Comparison of ENCODE assay signal across 14 cellular contexts in the genomic region with DNA sequence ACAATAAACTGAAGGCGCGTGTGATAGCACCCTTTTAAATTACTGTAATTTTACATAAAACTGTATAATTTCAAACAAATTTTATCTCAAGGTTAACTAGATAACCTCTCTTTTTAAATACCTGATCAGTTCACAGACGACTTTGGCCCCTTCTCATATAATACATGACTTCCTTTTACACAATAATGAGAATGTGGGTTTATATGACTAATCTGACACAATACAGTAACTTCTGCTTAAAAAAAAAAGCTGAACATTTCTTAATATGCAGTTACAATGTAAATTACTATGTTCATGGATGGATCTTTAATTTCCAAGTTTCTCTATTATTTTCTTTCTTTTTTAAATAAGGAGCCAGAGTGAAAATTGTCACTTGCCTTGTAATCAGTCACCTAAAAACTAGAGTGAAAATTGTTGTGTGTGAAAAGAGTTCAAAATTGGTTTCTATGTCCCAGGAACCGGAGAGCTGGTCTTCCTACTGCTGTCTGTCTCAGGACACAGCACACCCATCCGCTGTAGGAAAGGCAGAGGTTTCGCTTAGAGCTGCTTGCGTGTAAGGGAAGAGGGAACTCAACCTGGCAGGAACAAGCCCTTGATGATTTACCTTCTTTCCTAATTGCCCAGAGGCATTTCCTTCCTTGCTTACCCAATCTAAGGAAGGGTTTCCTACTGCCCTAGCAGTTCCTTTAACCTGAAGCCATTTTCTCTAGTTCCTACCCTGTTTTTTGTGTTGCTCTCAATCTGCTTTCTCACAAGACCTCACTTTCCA. TPM values are rescaled to one million over a fixed set of nuclear protein-coding genes. Genes with fewer than 3 reads are reported as not detected.
DNase-seq lines count a peak whose midpoint lies in the region; ATAC-seq and TF ChIP-seq lines count a peak whose summit lies in the region.
"Had no signal": no experiment of that assay in that cellular context is flagged by ENCODE, and none has a peak within 500 bp of the region (broad histone marks: within the 10 kb centered on the region; RNA-seq: fewer than 3 reads in every experiment).

No MANE protein-coding gene starts in this region.

- TF ChIP-seq RAD21 in IMR-90 (IDR thresholded peaks at IDR 0.05; ENCODE audit: low read length), result no peak

- peaks cover 1% of the 10 kb centered on the region for H3K27me3 Mint-ChIP-seq in activated CD4-positive, alpha-beta memory T cell treated with anti-CD3 and anti-CD28 coated beads for 36 hours

- no peak overlapping the region for H3K56ac ChIP-seq in IMR-90 (ENCODE audit: extremely low read depth, insufficient read depth, low read length)

- no peak for TF ChIP-seq CTCF in IMR-90 (conservative IDR thresholded peaks at IDR 0.05; ENCODE audit: low read depth, low read length)
- no peak for TF ChIP-seq CTCF in RWPE2 (IDR thresholded peaks at IDR 0.05; ENCODE audit: poor library complexity, severe bottlenecking)

- WGBS in IMR-90 (ENCODE audit: extremely low coverage in 2 of 2, insufficient read length in 1 of 2), 2 experiments, result no CpG with 5 or more reads among the region's 7 CpGs

- H3K9ac ChIP-seq in IMR-90 (ENCODE audit: low read depth, low read length), result no peak overlapping the region
- H3K9ac ChIP-seq: BLaER1 had no signal

- no peak overlapping the region for H4K91ac ChIP-seq in IMR-90 (ENCODE audit: insufficient read depth, low read depth, low read length)

- POLR2A ChIA-PET in IMR-90 (lab: Charles Lee; ENCODE audit: unreplicated experiment), result interaction anchor here (0.6 kb wide), 1 partner anchor 68 kb away, joined by 3 read pairs; no protein-coding TSS in a partner anchor
- POLR2A ChIA-PET in activated CD4-positive, alpha-beta memory T cell treated with anti-CD3 and anti-CD28 coated beads for 36 hours (lab: Charles Lee), result interaction anchor here (0.7 kb wide), 1 partner anchor 722 kb away, joined by 4 read pairs; no protein-coding TSS in a partner anchor

- H3K27ac ChIP-seq in IMR-90 (ENCODE audit: insufficient read depth, low read length) (no peak overlapping the region), RWPE2 (ENCODE audit: poor library complexity, severe bottlenecking) (peak overlapping the region; percentile 38), skin epidermis (peak overlapping the region in 12 of 21 experiments; percentile 11 to 74 (median 46))
- H3K27ac ChIP-seq: BLaER1 had no signal

- H2BK20ac ChIP-seq in IMR-90 (ENCODE audit: low read depth, low read length), result no peak overlapping the region

- 0 out of 4 replicates have a peak overlapping the region, but pooled peaks of 1 of the 2 experiments have one; percentile 38 for H4K8ac ChIP-seq in IMR-90 (ENCODE audit: low read depth in 2 of 2, low read length in 2 of 2)

- no peaks in the 10 kb centered on the region for H3K4me1 Mint-ChIP-seq in activated CD4-positive, alpha-beta memory T cell treated with anti-CD3 and anti-CD28 coated beads for 36 hours (ENCODE audit: low read depth)
- H3K4me1 Mint-ChIP-seq: memory B cell had no signal

- no peak overlapping the region for H3K23ac ChIP-seq in IMR-90 (ENCODE audit: low read depth, low read length)

- no peak overlapping the region for H3K4me2 ChIP-seq in IMR-90 (ENCODE audit: low read depth, low read length)

- no peak overlapping the region for H2BK5ac ChIP-seq in IMR-90 (ENCODE audit: low read depth, low read length, poor library complexity, severe bottlenecking)

- intact Hi-C loops in IMR-90 (cut with micrococcal nuclease), result loop anchor here (10.0 kb wide), 1 partner anchor 1022 kb away; no protein-coding TSS in a partner anchor
- intact Hi-C loops in activated CD4-positive, alpha-beta memory T cell treated with anti-CD3 and anti-CD28 coated beads for 36 hours (cut with micrococcal nuclease), result no loop called here

- H3K9me1 ChIP-seq in IMR-90 (ENCODE audit: insufficient read depth, low read length), result no peaks in the 10 kb centered on the region

- H2AFZ ChIP-seq in IMR-90 (replicated peaks; ENCODE audit: low read length, poor library complexity), result no peak overlapping the region

- no TSS peak for BruUV-seq in IMR-90 (replicated peaks; lab: Mats Ljungman, UMichigan)

- H3K79me1 ChIP-seq in IMR-90 (ENCODE audit: low read depth in 1 of 2, low read length in 2 of 2), result peaks cover 9 to 11% of the 10 kb centered on the region in 2 experiments; a peak in 3 of 4 replicates

- H3K4me1 ChIP-seq in IMR-90 (ENCODE audit: control insufficient read depth, insufficient read depth, low read length), result peaks cover 4% of the 10 kb centered on the region
- H3K4me1 ChIP-seq in RWPE2 (ENCODE audit: insufficient read depth, poor library complexity, severe bottlenecking), result peaks cover 18% of the 10 kb centered on the region

- dilution Hi-C loops in IMR-90 (cut with HindIII; ENCODE audit: low sequenced_read_pairs, unreplicated experiment), result no loop called here

- H3K14ac ChIP-seq in IMR-90 (replicated peaks; ENCODE audit: low read depth, low read length), result 0 out of 2 replicates have a peak overlapping the region, but pooled peaks have one; percentile 24

- H3K4me3 Mint-ChIP-seq in activated CD4-positive, alpha-beta memory T cell treated with anti-CD3 and anti-CD28 coated beads for 36 hours, result no peak overlapping the region
- H3K4me3 Mint-ChIP-seq: activated T-cell treated with anti-CD3 and anti-CD28 coated beads, Interleukin-2, amount 50 U/mL, for 4 hours; memory B cell had no signal

- H2BK15ac ChIP-seq in IMR-90 (ENCODE audit: low read depth, low read length), result peak overlapping the region; percentile 65; the same call in 1 of the 3 replicates

- H3K18ac ChIP-seq in IMR-90 (ENCODE audit: low read depth, low read length), result no peak overlapping the region

- H3K9me3 ChIP-seq in IMR-90 (ENCODE audit: control insufficient read depth, insufficient read depth, low read length), result peaks cover under 1% of the 10 kb centered on the region; the same call in 1 of the 2 replicates
- no peaks in the 10 kb centered on the region for H3K9me3 ChIP-seq in RWPE2 (ENCODE audit: severe bottlenecking)
- H3K9me3 ChIP-seq: BLaER1, MG63 had no signal

- no peak overlapping the region for H2AK9ac ChIP-seq in IMR-90 (replicated peaks; ENCODE audit: low read depth, low read length, poor library complexity)

- no peak for DNase-seq in IMR-90
- DNase-seq in RWPE2 (ENCODE audit: low spot score), result no peak
- DNase-seq in activated CD4-positive, alpha-beta T cell treated with anti-CD3 and anti-CD28 coated beads, Interleukin-2, amount 50 U/mL, for 48 hours, result no peak
- no peak for DNase-seq in cerebellar cortex (ENCODE audit: low spot score)
- DNase-seq in activated CD4-positive, alpha-beta memory T cell treated with anti-CD3 and anti-CD28 coated beads for 36 hours, result no peak
- DNase-seq: activated T-cell treated with anti-CD3 and anti-CD28 coated beads, Interleukin-2, amount 50 U/mL, for 4 hours; MG63; NCI-H226; Right ventricle myocardium superior had no signal

- TF ChIP-seq POLR2A in IMR-90 (IDR thresholded peaks at IDR 0.05; ENCODE audit: low read depth, low read length), result no peak

- no peak for ATAC-seq in IMR-90 (ENCODE audit: low read depth)
- ATAC-seq in RWPE2 (ENCODE audit: low read depth), result peak; percentile 82
- ATAC-seq in esophagus mucosa, result peak; percentile 43
- no peak for ATAC-seq in HG03520 (IDR thresholded peaks at IDR 0.05; ENCODE audit: unreplicated experiment)
- ATAC-seq: activated T-cell treated with anti-CD3 and anti-CD28 coated beads, Interleukin-2, amount 50 U/mL, for 4 hours had no signal

- peak overlapping the region; percentile 41; the same call in 1 of the 2 replicates for H3K4ac ChIP-seq in IMR-90 (ENCODE audit: low read depth, low read length)

- peak overlapping the region; percentile 93 for H2AK5ac ChIP-seq in IMR-90 (ENCODE audit: low read depth, low read length)

- in situ Hi-C loops in IMR-90 (cut with MboI; ENCODE audit: low sequenced_read_pairs), result no loop called here

- no peak overlapping the region for H3K4me3 ChIP-seq in IMR-90 (ENCODE audit: insufficient read depth, low read depth, low read length)
- H3K4me3 ChIP-seq in RWPE2 (ENCODE audit: severe bottlenecking), result no peak overlapping the region
- H3K4me3 ChIP-seq in skin epidermis, result no peak overlapping the region
- H3K4me3 ChIP-seq: BLaER1, MG63 had no signal

- CTCF ChIA-PET in IMR-90 (lab: Yijun Ruan, JAX), result no interaction called here
- CTCF ChIA-PET in activated CD4-positive, alpha-beta memory T cell treated with anti-CD3 and anti-CD28 coated beads for 36 hours (lab: Charles Lee), result interaction anchor here (0.9 to 1.7 kb wide), 5 partner anchors 9 to 564 kb away, joined by 4 to 6 read pairs (median 5); no protein-coding TSS in a partner anchor

- H4K5ac ChIP-seq in IMR-90 (ENCODE audit: low read depth, low read length), result no peak overlapping the region

- no peaks in the 10 kb centered on the region for H3K9me3 Mint-ChIP-seq in activated CD4-positive, alpha-beta memory T cell treated with anti-CD3 and anti-CD28 coated beads for 36 hours
- H3K9me3 Mint-ChIP-seq: activated T-cell treated with anti-CD3 and anti-CD28 coated beads, Interleukin-2, amount 50 U/mL, for 4 hours; memory B cell had no signal

- H3K36me3 Mint-ChIP-seq in activated CD4-positive, alpha-beta memory T cell treated with anti-CD3 and anti-CD28 coated beads for 36 hours, result no peaks in the 10 kb centered on the region
- H3K36me3 Mint-ChIP-seq: memory B cell had no signal

- H3K27ac Mint-ChIP-seq in activated CD4-positive, alpha-beta memory T cell treated with anti-CD3 and anti-CD28 coated beads for 36 hours, result no peak overlapping the region
- H3K27ac Mint-ChIP-seq: memory B cell had no signal

- H3K36me3 ChIP-seq in IMR-90 (ENCODE audit: control insufficient read depth, insufficient read depth, low read length) (no peaks in the 10 kb centered on the region), RWPE2 (ENCODE audit: low read depth) (no peaks in the 10 kb centered on the region)
- H3K36me3 ChIP-seq: BLaER1, MG63 had no signal

- no peak overlapping the region for H2BK120ac ChIP-seq in IMR-90 (ENCODE audit: low read depth, low read length)

- no peaks in the 10 kb centered on the region for H3K27me3 ChIP-seq in IMR-90 (ENCODE audit: control insufficient read depth, insufficient read depth, low read length)
- H3K27me3 ChIP-seq in RWPE2 (ENCODE audit: insufficient read depth, poor library complexity, severe bottlenecking), result no peaks in the 10 kb centered on the region
- H3K27me3 ChIP-seq: BLaER1, MG63 had no signal

- peaks cover 1% of the 10 kb centered on the region; the same call in 1 of the 2 replicates for H4K20me1 ChIP-seq in IMR-90 (ENCODE audit: insufficient read depth, low read length)
- H4K20me1 ChIP-seq: BLaER1 had no signal

RNA-seq across cellular contexts. Expression of a gene that starts 33.3 kb away (rescaled TPM):
- total RNA-seq in IMR-90 (2012; rRNA removed) (9.2 and 9.7 TPM in 2 replicates), esophagus mucosa (74.3 TPM)
- polyA plus RNA-seq in IMR-90 (2012; rRNA removed), result 2.6 and 3.3 TPM in 2 replicates
- polyA plus RNA-seq in IMR-90 (2012; cell fraction: cytosol; rRNA removed), result 1.3 and 1.5 TPM in 2 replicates
- 2.7 and 23.1 TPM in 2 replicates for polyA plus RNA-seq in IMR-90 (2012; cell fraction: nucleus; rRNA removed; ENCODE audit: low replicate concordance)
- 1 to 10 TPM in 1 of 2 experiments, under 1 TPM in 1; 0.99 to 1.4 TPM for total RNA-seq in activated CD4-positive, alpha-beta memory T cell treated with anti-CD3 and anti-CD28 coated beads for 36 hours

Comparison
In these comparisons a context has a peak if more than half of its experiments do, and no peak if none do; other contexts are left out.
1. ATAC-seq: peak in RWPE2 (single experiment) and esophagus mucosa (single experiment); none in IMR-90 (single experiment) and HG03520 (single experiment).